In the genomic region with DNA sequence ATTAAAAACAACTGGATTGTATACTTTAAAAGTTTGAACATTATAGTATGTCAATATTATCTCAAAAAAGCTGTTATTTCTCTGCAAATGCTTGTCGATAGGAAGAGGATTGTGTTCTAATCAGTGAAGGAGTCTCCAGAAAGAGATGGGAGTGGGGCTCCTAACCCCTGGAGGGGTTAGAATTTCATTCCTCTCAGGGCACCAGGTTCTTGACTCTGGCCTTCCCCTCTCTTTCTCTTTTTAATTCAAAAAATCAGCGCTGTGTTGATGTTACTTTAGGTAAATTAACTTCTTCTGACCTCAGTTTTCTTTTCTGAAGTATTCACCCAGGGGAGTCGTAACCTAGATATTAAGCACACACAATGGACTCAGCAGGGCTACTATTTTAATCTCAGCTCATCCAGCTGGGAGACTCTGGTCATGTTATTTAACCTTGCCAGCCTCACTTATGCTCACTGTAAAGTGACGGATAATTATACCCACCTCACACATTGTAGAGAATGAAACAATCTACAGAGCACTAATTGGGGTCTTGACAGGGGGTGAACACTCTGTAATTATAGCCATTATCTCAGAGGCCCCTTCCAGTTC, we compare ENCODE assay signal across 15 cellular contexts.
"Had no signal": no experiment of that assay in that cellular context is flagged by ENCODE, and none has a peak within 500 bp of the region (broad histone marks: within the 10 kb centered on the region; RNA-seq: fewer than 3 reads in every experiment).

No MANE protein-coding gene starts in this region.

- H3K9me3 ChIP-seq: right lobe of liver had no signal

- H3K4me1 ChIP-seq: psoas muscle, right lobe of liver, spleen, stomach, upper lobe of right lung had no signal

- H3K27me3 ChIP-seq: hepatocyte, right lobe of liver, stomach, upper lobe of right lung had no signal

- DNase-seq: activated CD4-positive, alpha-beta T cell treated with anti-CD3 and anti-CD28 coated beads, Interleukin-2, amount 10 ng/mL, durations not matched to agents 7 days and 5 days; activated CD8-positive, alpha-beta memory T cell treated with anti-CD3 and anti-CD28 coated beads for 24 hours; activated naive CD8-positive, alpha-beta T cell treated with anti-CD3 and anti-CD28 coated beads for 36 hours; central memory CD4-positive, alpha-beta T cell; islet precursor cell; midbrain; psoas muscle; right lobe of liver; spleen; stomach; upper lobe of right lung had no signal

- H3K27ac ChIP-seq: coronary artery, hepatocyte, psoas muscle, right lobe of liver, spleen, stomach, thoracic aorta, upper lobe of right lung had no signal

- H3K4me3 ChIP-seq: coronary artery, hepatocyte, lung, psoas muscle, right lobe of liver, spleen, stomach, thoracic aorta, upper lobe of right lung had no signal

- H3K36me3 ChIP-seq: right lobe of liver, spleen, stomach, thoracic aorta, upper lobe of right lung had no signal
